ENCODE assay signal across 14 cellular contexts in the genomic region with DNA sequence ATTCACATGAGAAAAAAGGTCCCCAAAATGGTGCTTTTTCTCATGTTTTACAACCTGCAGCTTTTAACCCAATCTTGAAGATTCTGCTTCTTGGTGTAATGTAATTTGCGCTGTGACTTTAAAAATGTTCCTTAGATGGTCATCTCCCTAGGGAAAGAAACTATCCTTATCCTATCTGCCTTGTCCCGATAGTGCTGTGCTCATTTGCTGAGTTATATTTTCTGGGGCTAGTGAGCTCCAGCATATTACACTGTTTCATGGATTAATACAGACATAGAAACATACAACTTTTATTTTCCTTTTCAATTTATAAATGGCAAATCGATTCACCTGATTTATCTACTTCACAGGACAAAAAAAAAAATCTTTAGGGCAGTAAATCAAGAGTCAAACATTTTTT. TPM values are rescaled to one million over a fixed set of nuclear protein-coding genes. Genes with fewer than 3 reads are reported as not detected.
DNase-seq lines count a peak whose midpoint lies in the region; ATAC-seq and TF ChIP-seq lines count a peak whose summit lies in the region.
"Had no signal": no experiment of that assay in that cellular context is flagged by ENCODE, and none has a peak within 500 bp of the region (broad histone marks: within the 10 kb centered on the region; RNA-seq: fewer than 3 reads in every experiment).

No MANE protein-coding gene starts in this region.

- 54 to 60% (median 57%) methylated on average over 3 of the region's 3 CpGs for WGBS in psoas muscle, 3 donors

- no peak for ATAC-seq in activated CD8-positive, alpha-beta memory T cell treated with anti-CD3 and anti-CD28 coated beads, Interleukin-2, amount 10 ng/mL, durations not matched to agents 7 days and 5 days
- ATAC-seq in psoas muscle: no peak
- no peak for ATAC-seq in GM21423 (IDR thresholded peaks at IDR 0.05; ENCODE audit: unreplicated experiment)
- ATAC-seq: pancreas had no signal

- no peak overlapping the region for H3K27ac Mint-ChIP-seq in activated CD8-positive, alpha-beta memory T cell treated with anti-CD3 and anti-CD28 coated beads, Interleukin-2, amount 10 ng/mL, durations not matched to agents 7 days and 5 days
- H3K27ac Mint-ChIP-seq in brain: peak overlapping the region in 1 of 5 experiments; percentile 74

- CTCF ChIA-PET in activated CD8-positive, alpha-beta memory T cell treated with anti-CD3 and anti-CD28 coated beads, Interleukin-2, amount 10 ng/mL, durations not matched to agents 7 days and 5 days (lab: Charles Lee): interaction anchor here (2.4 kb wide), 1 partner anchor 118 kb away, joined by 7 read pairs; no protein-coding TSS in a partner anchor

- H3K27me3 ChIP-seq in psoas muscle (ENCODE audit: insufficient read depth in 3 of 3, low read length in 2 of 3): no peaks in the 10 kb centered on the region
- H3K27me3 ChIP-seq: pancreas had no signal

- H3K9me3 Mint-ChIP-seq in activated CD8-positive, alpha-beta memory T cell treated with anti-CD3 and anti-CD28 coated beads, Interleukin-2, amount 10 ng/mL, durations not matched to agents 7 days and 5 days (ENCODE audit: low read depth): no peaks in the 10 kb centered on the region
- no peaks in the 10 kb centered on the region for H3K9me3 Mint-ChIP-seq in brain

- TF ChIP-seq CTCF in NB4 (IDR thresholded peaks at IDR 0.05; ENCODE audit: low read depth, low read length): no peak
- TF ChIP-seq CTCF in brain (conservative IDR thresholded peaks at IDR 0.05): no peak
- no peak for TF ChIP-seq CTCF in psoas muscle (IDR thresholded peaks at IDR 0.05)

- peaks cover 73% of the 10 kb centered on the region for H3K4me1 ChIP-seq in psoas muscle

- H3K4me3 Mint-ChIP-seq in activated CD8-positive, alpha-beta memory T cell treated with anti-CD3 and anti-CD28 coated beads, Interleukin-2, amount 10 ng/mL, durations not matched to agents 7 days and 5 days: peak overlapping the region; percentile 9
- H3K4me3 Mint-ChIP-seq in brain: peak overlapping the region; percentile 52 to 97 (median 87)

- H3K27ac ChIP-seq in psoas muscle: no peak overlapping the region
- H3K27ac ChIP-seq: pancreas had no signal

- no peaks in the 10 kb centered on the region for H3K27me3 Mint-ChIP-seq in activated CD8-positive, alpha-beta memory T cell treated with anti-CD3 and anti-CD28 coated beads, Interleukin-2, amount 10 ng/mL, durations not matched to agents 7 days and 5 days
- H3K27me3 Mint-ChIP-seq in brain: peaks cover 11% of the 10 kb centered on the region

- intact Hi-C loops in psoas muscle (cut with DNase I): no loop called here

- peaks cover 72% of the 10 kb centered on the region for H3K4me1 Mint-ChIP-seq in activated CD8-positive, alpha-beta memory T cell treated with anti-CD3 and anti-CD28 coated beads, Interleukin-2, amount 10 ng/mL, durations not matched to agents 7 days and 5 days
- H3K4me1 Mint-ChIP-seq in brain: peaks cover 85% of the 10 kb centered on the region

- no peaks in the 10 kb centered on the region for H3K9me3 ChIP-seq in psoas muscle
- H3K9me3 ChIP-seq: pancreas had no signal

- no peak for DNase-seq in activated CD8-positive, alpha-beta memory T cell treated with anti-CD3 and anti-CD28 coated beads, Interleukin-2, amount 10 ng/mL, durations not matched to agents 7 days and 5 days
- DNase-seq in activated CD8-positive, alpha-beta memory T cell treated with anti-CD3 and anti-CD28 coated beads, Interleukin-2, amount 50 U/mL, for 48 hours: no peak
- DNase-seq in NB4 (ENCODE audit: low read depth) (no peak), psoas muscle (no peak), NCI-H146 treated with DMSO at 0.1 percent for 48 hours (lab: John Stamatoyannopoulos, UW; ENCODE audit: unreplicated experiment) (no peak), GDM1 (lab: John Stamatoyannopoulos, UW) (no peak)
- DNase-seq: activated CD8-positive, alpha-beta memory T cell treated with anti-CD3 and anti-CD28 coated beads, Interleukin-2, amount 50 U/mL, for 4 hours; DMS53; mesendoderm; NCI-H2029 treated with DMSO at 0.1 percent for 48 hours; NCI-H69; pancreas had no signal

- no peak for TF ChIP-seq POLR2A in NB4 (IDR thresholded peaks at IDR 0.05; ENCODE audit: extremely low read depth, insufficient read length)

- peaks cover 0 to 45% of the 10 kb centered on the region in 2 donors for H3K36me3 ChIP-seq in psoas muscle (ENCODE audit: insufficient read depth in 1 of 2, low read depth in 1 of 2)

- peaks cover 45% of the 10 kb centered on the region for H3K36me3 Mint-ChIP-seq in activated CD8-positive, alpha-beta memory T cell treated with anti-CD3 and anti-CD28 coated beads, Interleukin-2, amount 10 ng/mL, durations not matched to agents 7 days and 5 days
- H3K36me3 Mint-ChIP-seq in brain: peaks cover 54% of the 10 kb centered on the region

- H3K4me3 ChIP-seq in NB4 (ENCODE audit: low read depth, low read length): peak overlapping the region; percentile 75
- H3K4me3 ChIP-seq in psoas muscle: peak overlapping the region; percentile 81

RNA-seq across cellular contexts. Expression of a gene that starts 2.8 kb away (rescaled TPM):
- 10 to 100 TPM; 48.5 to 52.6 TPM for total RNA-seq in activated CD8-positive, alpha-beta memory T cell treated with anti-CD3 and anti-CD28 coated beads, Interleukin-2, amount 10 ng/mL, durations not matched to agents 7 days and 5 days
- polyA plus RNA-seq in brain (ENCODE audit: insufficient read depth, low read depth, low replicate concordance) (10.5 TPM), psoas muscle (10 to 100 TPM; 20.0 to 63.7 (median 22.4) TPM)
- total RNA-seq in psoas muscle: 10 to 100 TPM; 31.5 to 42.4 (median 39.7) TPM
